24 cellular contexts compared by ENCODE assay signal in genomic region chr2:235234711-235235110, GRCh38.
DNase-seq lines count a peak whose midpoint lies in the region; ATAC-seq and TF ChIP-seq lines count a peak whose summit lies in the region.
"Had no signal": no experiment of that assay in that cellular context is flagged by ENCODE, and none has a peak within 500 bp of the region (broad histone marks: within the 10 kb centered on the region; RNA-seq: fewer than 3 reads in every experiment).

No MANE protein-coding gene starts in this region.

- no peak overlapping the region for H3K27ac ChIP-seq in gastroesophageal sphincter
- H3K27ac ChIP-seq: A549; BLaER1 treated with 17β-estradiol and CSF1 and Interleukin-3, amounts not matched to agents 10 nM and 100 nM; upper lobe of left lung; VCaP had no signal

- TF ChIP-seq CTCF in AG10803 (conservative IDR thresholded peaks at IDR 0.05; ENCODE audit: low read length) (no peak), fibroblast of pulmonary artery (IDR thresholded peaks at IDR 0.05; ENCODE audit: low read length, missing control alignments) (no peak), gastroesophageal sphincter (IDR thresholded peaks at IDR 0.05) (no peak)

- WGBS in gastroesophageal sphincter (ENCODE audit: low coverage in 1 of 2), 2 donors: 63 to 81% methylated on average over 5 of the region's 5 CpGs

- peaks cover 0 to 23% (median 0%) of the 10 kb centered on the region in 3 donors for H3K4me1 ChIP-seq in gastroesophageal sphincter

- no peaks in the 10 kb centered on the region for H3K27me3 ChIP-seq in gastroesophageal sphincter
- H3K27me3 ChIP-seq: upper lobe of left lung had no signal

- TF ChIP-seq POLR2A in gastroesophageal sphincter (IDR thresholded peaks at IDR 0.05): no peak

- H3K4me3 ChIP-seq in AG10803 (ENCODE audit: low read length): no peak overlapping the region
- H3K4me3 ChIP-seq in fibroblast of pulmonary artery (replicated peaks; ENCODE audit: low read depth, low read length): no peak overlapping the region
- no peak overlapping the region for H3K4me3 ChIP-seq in gastroesophageal sphincter
- H3K4me3 ChIP-seq: A549; BLaER1 treated with 17β-estradiol and CSF1 and Interleukin-3, amounts not matched to agents 10 nM and 100 nM; heart right ventricle; lung; upper lobe of left lung had no signal

- H3K9me3 ChIP-seq in gastroesophageal sphincter: no peaks in the 10 kb centered on the region
- H3K9me3 ChIP-seq: A549; BLaER1 treated with 17β-estradiol and CSF1 and Interleukin-3, amounts not matched to agents 10 nM and 100 nM; heart right ventricle; SK-N-SH; upper lobe of left lung had no signal

- no peak for ATAC-seq in gastroesophageal sphincter
- ATAC-seq: A549; esophagus mucosa; heart right ventricle; stimulated activated naive CD8-positive, alpha-beta T cell treated with anti-CD3 and anti-CD28 coated beads, Interleukin-15, amount 100 ng/mL, for 72 hours had no signal

- DNase-seq in AG10803 (ENCODE audit: low read depth) (peak; percentile 13), NCI-H526 treated with DMSO at 0.1 percent for 48 hours (lab: John Stamatoyannopoulos, UW) (peak; percentile 25), fibroblast of pulmonary artery (ENCODE audit: low read depth) (peak; percentile 57), pons (ENCODE audit: low spot score) (peak; percentile 75), NCI-H2227 treated with DMSO at 0.1 percent for 48 hours (lab: John Stamatoyannopoulos, UW) (no peak), NCI-H146 (lab: John Stamatoyannopoulos, UW) (no peak), C1 segment of cervical spinal cord (lab: John Stamatoyannopoulos, UW) (no peak)
- DNase-seq: activated CD8-positive, alpha-beta memory T cell treated with anti-CD3 and anti-CD28 coated beads, Interleukin-2, amount 50 U/mL, for 48 hours; Calu3; effector memory CD4-positive, alpha-beta T cell; heart right ventricle; NCI-H1417; NCI-H2107; NCI-H524; RPMI8226; SK-N-SH; stimulated activated naive CD8-positive, alpha-beta T cell treated with anti-CD3 and anti-CD28 coated beads, Interleukin-15, amount 100 ng/mL, for 72 hours; upper lobe of left lung had no signal

- no peaks in the 10 kb centered on the region for H3K36me3 ChIP-seq in gastroesophageal sphincter
- H3K36me3 ChIP-seq: BLaER1 treated with 17β-estradiol and CSF1 and Interleukin-3, amounts not matched to agents 10 nM and 100 nM; heart right ventricle; upper lobe of left lung had no signal

- TF ChIP-seq EP300 in gastroesophageal sphincter (IDR thresholded peaks at IDR 0.05): no peak

Comparison
In these comparisons a context has a peak if more than half of its experiments do, and no peak if none do; other contexts are left out.
1. DNase-seq: peak in AG10803 (single experiment), NCI-H526 treated with DMSO at 0.1 percent for 48 hours (single experiment), fibroblast of pulmonary artery (single experiment) and pons (single experiment); none in NCI-H2227 treated with DMSO at 0.1 percent for 48 hours (single experiment), NCI-H146 (single experiment) and C1 segment of cervical spinal cord (0 of 14).